In the genomic region with DNA sequence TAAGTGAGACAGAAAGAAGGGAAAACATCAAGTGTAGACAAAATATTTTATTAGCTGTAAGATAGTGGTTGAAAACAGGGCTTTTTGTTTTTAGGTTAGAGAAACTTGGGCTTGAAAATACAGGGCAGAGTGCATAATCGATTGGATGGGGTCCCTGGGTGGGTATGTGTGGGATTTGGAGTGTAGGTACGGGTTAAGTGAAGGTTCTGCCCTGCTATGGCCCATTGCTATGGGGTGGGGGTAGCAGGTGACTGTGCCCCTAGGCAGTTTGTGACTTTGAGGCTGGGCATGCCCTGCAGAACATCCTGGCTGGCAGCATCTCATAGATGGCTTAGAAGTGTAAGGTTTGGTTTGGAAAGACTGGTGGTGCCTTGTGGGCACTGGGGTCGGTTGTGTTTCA, we compare ENCODE assay signal across 10 cellular contexts. TPM values are rescaled to one million over a fixed set of nuclear protein-coding genes. Genes with fewer than 3 reads are reported as not detected.
A peak's percentile ranks its signal among the peaks of the same experiment; 100 is the strongest.
DNase-seq lines count a peak whose midpoint lies in the region; ATAC-seq and TF ChIP-seq lines count a peak whose summit lies in the region.
"Had no signal": no experiment of that assay in that cellular context is flagged by ENCODE, and none has a peak within 500 bp of the region (broad histone marks: within the 10 kb centered on the region; RNA-seq: fewer than 3 reads in every experiment).

No MANE protein-coding gene starts in this region.

- peaks cover 68% of the 10 kb centered on the region for H3K36me3 ChIP-seq in mesodermal cell (ENCODE audit: control insufficient read depth, insufficient read depth, low read length)
- H3K36me3 ChIP-seq in tibial artery = peaks cover 54 to 66% (median 65%) of the 10 kb centered on the region in 3 donors

- POLR2A ChIA-PET in activated naive CD8-positive, alpha-beta T cell treated with anti-CD3 and anti-CD28 coated beads, Interleukin-2, amount 10 ng/mL, durations not matched to agents 7 days and 5 days (lab: Charles Lee) = no interaction called here

- peak overlapping the region; percentile 91 for H3K27ac Mint-ChIP-seq in activated naive CD4-positive, alpha-beta T cell treated with anti-CD3 and anti-CD28 coated beads, Interleukin-2, amount 10 ng/mL, durations not matched to agents 7 days and 5 days
- peak overlapping the region; percentile 78 for H3K27ac Mint-ChIP-seq in activated naive CD8-positive, alpha-beta T cell treated with anti-CD3 and anti-CD28 coated beads, Interleukin-2, amount 10 ng/mL, durations not matched to agents 7 days and 5 days

- peaks cover 48% of the 10 kb centered on the region for H3K36me3 Mint-ChIP-seq in activated naive CD4-positive, alpha-beta T cell treated with anti-CD3 and anti-CD28 coated beads, Interleukin-2, amount 10 ng/mL, durations not matched to agents 7 days and 5 days
- H3K36me3 Mint-ChIP-seq in activated naive CD8-positive, alpha-beta T cell treated with anti-CD3 and anti-CD28 coated beads, Interleukin-2, amount 10 ng/mL, durations not matched to agents 7 days and 5 days = peaks cover 31% of the 10 kb centered on the region

- H3K27me3 ChIP-seq in tibial artery = no peaks in the 10 kb centered on the region

- peaks cover 10% of the 10 kb centered on the region for H3K27me3 Mint-ChIP-seq in activated naive CD4-positive, alpha-beta T cell treated with anti-CD3 and anti-CD28 coated beads, Interleukin-2, amount 10 ng/mL, durations not matched to agents 7 days and 5 days
- H3K27me3 Mint-ChIP-seq in activated naive CD8-positive, alpha-beta T cell treated with anti-CD3 and anti-CD28 coated beads, Interleukin-2, amount 10 ng/mL, durations not matched to agents 7 days and 5 days = no peaks in the 10 kb centered on the region

- no peak for ATAC-seq in activated naive CD8-positive, alpha-beta T cell treated with anti-CD3 and anti-CD28 coated beads, Interleukin-2, amount 10 ng/mL, durations not matched to agents 7 days and 5 days (ENCODE audit: low read depth)

- H3K4me1 ChIP-seq in mesodermal cell (ENCODE audit: control insufficient read depth, insufficient read depth, low read length, poor library complexity, severe bottlenecking) = peaks cover 55% of the 10 kb centered on the region
- H3K4me1 ChIP-seq in tibial artery = peaks cover 0 to 26% (median 17%) of the 10 kb centered on the region in 4 donors

- no peaks in the 10 kb centered on the region for H3K9me3 Mint-ChIP-seq in activated naive CD4-positive, alpha-beta T cell treated with anti-CD3 and anti-CD28 coated beads, Interleukin-2, amount 10 ng/mL, durations not matched to agents 7 days and 5 days
- no peaks in the 10 kb centered on the region for H3K9me3 Mint-ChIP-seq in activated naive CD8-positive, alpha-beta T cell treated with anti-CD3 and anti-CD28 coated beads, Interleukin-2, amount 10 ng/mL, durations not matched to agents 7 days and 5 days

- intact Hi-C loops in tibial artery (cut with DNase I; ENCODE audit: low total_unique reads) = no loop called here

- no peaks in the 10 kb centered on the region for H3K9me3 ChIP-seq in mesodermal cell (ENCODE audit: control insufficient read depth, low read length)
- H3K9me3 ChIP-seq in tibial artery = no peaks in the 10 kb centered on the region
- H3K9me3 ChIP-seq: left ventricle myocardium inferior had no signal

- H3K27ac ChIP-seq in mesodermal cell (ENCODE audit: low read depth, low read length, severe bottlenecking) (peak overlapping the region; percentile 96), tibial artery (peak overlapping the region; percentile 36 to 97)

- CTCF ChIA-PET in activated naive CD4-positive, alpha-beta T cell treated with anti-CD3 and anti-CD28 coated beads, Interleukin-2, amount 10 ng/mL, durations not matched to agents 7 days and 5 days (lab: Charles Lee) = no interaction called here

- peaks cover 38% of the 10 kb centered on the region for H3K4me1 Mint-ChIP-seq in activated naive CD4-positive, alpha-beta T cell treated with anti-CD3 and anti-CD28 coated beads, Interleukin-2, amount 10 ng/mL, durations not matched to agents 7 days and 5 days
- H3K4me1 Mint-ChIP-seq in activated naive CD8-positive, alpha-beta T cell treated with anti-CD3 and anti-CD28 coated beads, Interleukin-2, amount 10 ng/mL, durations not matched to agents 7 days and 5 days = peaks cover 46% of the 10 kb centered on the region

- H3K4me3 Mint-ChIP-seq in activated naive CD4-positive, alpha-beta T cell treated with anti-CD3 and anti-CD28 coated beads, Interleukin-2, amount 10 ng/mL, durations not matched to agents 7 days and 5 days = no peak overlapping the region
- H3K4me3 Mint-ChIP-seq in activated naive CD8-positive, alpha-beta T cell treated with anti-CD3 and anti-CD28 coated beads, Interleukin-2, amount 10 ng/mL, durations not matched to agents 7 days and 5 days = no peak overlapping the region

- H3K4me3 ChIP-seq in mesodermal cell (ENCODE audit: extremely low read depth, insufficient read depth, low read length, poor library complexity, severe bottlenecking) (no peak overlapping the region), tibial artery (no peak overlapping the region)
- H3K4me3 ChIP-seq: left ventricle myocardium inferior had no signal

- WGBS in mesodermal cell (ENCODE audit: insufficient coverage in 2 of 2), 2 experiments = 94 to 96% methylated on average over 2 to 3 of the region's 3 CpGs

- no peak for TF ChIP-seq CTCF in tibial artery (IDR thresholded peaks at IDR 0.05)

- DNase-seq in activated naive CD4-positive, alpha-beta T cell treated with anti-CD3 and anti-CD28 coated beads, Interleukin-2, amount 10 ng/mL, durations not matched to agents 7 days and 5 days = no peak
- no peak for DNase-seq in activated naive CD4-positive, alpha-beta T cell (lab: John Stamatoyannopoulos, UW)
- DNase-seq in activated naive CD8-positive, alpha-beta T cell treated with anti-CD3 and anti-CD28 coated beads, Interleukin-2, amount 10 ng/mL, durations not matched to agents 7 days and 5 days = no peak
- DNase-seq in tibial artery (no peak), DMS79 (lab: John Stamatoyannopoulos, UW) (no peak), T1000 (lab: John Stamatoyannopoulos, UW) (no peak)
- no peak for DNase-seq in effector CD4-positive, alpha-beta T cell
- DNase-seq: left ventricle myocardium inferior, NCI-H1694 had no signal

RNA-seq across cellular contexts. Expression of gene FAM131A, which starts 3.7 kb away (rescaled TPM):
- 1 to 10 TPM; 5.5 to 6.1 TPM for total RNA-seq in activated naive CD8-positive, alpha-beta T cell treated with anti-CD3 and anti-CD28 coated beads, Interleukin-2, amount 10 ng/mL, durations not matched to agents 7 days and 5 days
- polyA plus RNA-seq in mesodermal cell (2013, experiment 1 of 2) = 19.5 TPM
- polyA plus RNA-seq in mesodermal cell (2013, experiment 2 of 2) = 16.5 TPM

RNA-seq across cellular contexts. Expression of gene EIF4G1, which starts 19.3 kb away (rescaled TPM):
- total RNA-seq in activated naive CD8-positive, alpha-beta T cell treated with anti-CD3 and anti-CD28 coated beads, Interleukin-2, amount 10 ng/mL, durations not matched to agents 7 days and 5 days = 100 to 1,000 TPM; 253 to 258 TPM
- 220 TPM for polyA plus RNA-seq in mesodermal cell (2013, experiment 1 of 2)
- polyA plus RNA-seq in mesodermal cell (2013, experiment 2 of 2) = 171 TPM

RNA-seq across cellular contexts. Expression of gene CLCN2, which starts 27.7 kb away (rescaled TPM):
- 1 to 10 TPM; 5.7 to 6.8 TPM for total RNA-seq in activated naive CD8-positive, alpha-beta T cell treated with anti-CD3 and anti-CD28 coated beads, Interleukin-2, amount 10 ng/mL, durations not matched to agents 7 days and 5 days
- 11.0 TPM for polyA plus RNA-seq in mesodermal cell (2013, experiment 1 of 2)
- 9.4 TPM for polyA plus RNA-seq in mesodermal cell (2013, experiment 2 of 2)

RNA-seq across cellular contexts. Expression of gene POLR2H, which starts 27.8 kb away (rescaled TPM):
- 10 to 100 TPM; 86.5 to 88.2 TPM for total RNA-seq in activated naive CD8-positive, alpha-beta T cell treated with anti-CD3 and anti-CD28 coated beads, Interleukin-2, amount 10 ng/mL, durations not matched to agents 7 days and 5 days
- 88.7 TPM for polyA plus RNA-seq in mesodermal cell (2013, experiment 1 of 2)
- polyA plus RNA-seq in mesodermal cell (2013, experiment 2 of 2) = 93.5 TPM

RNA-seq across cellular contexts. Expression of gene PSMD2, which starts 34.7 kb away (rescaled TPM):
- total RNA-seq in activated naive CD8-positive, alpha-beta T cell treated with anti-CD3 and anti-CD28 coated beads, Interleukin-2, amount 10 ng/mL, durations not matched to agents 7 days and 5 days = 100 to 1,000 TPM; 171 to 172 TPM
- polyA plus RNA-seq in mesodermal cell (2013, experiment 1 of 2) = 511 TPM
- 439 TPM for polyA plus RNA-seq in mesodermal cell (2013, experiment 2 of 2)
